In the genomic region with DNA sequence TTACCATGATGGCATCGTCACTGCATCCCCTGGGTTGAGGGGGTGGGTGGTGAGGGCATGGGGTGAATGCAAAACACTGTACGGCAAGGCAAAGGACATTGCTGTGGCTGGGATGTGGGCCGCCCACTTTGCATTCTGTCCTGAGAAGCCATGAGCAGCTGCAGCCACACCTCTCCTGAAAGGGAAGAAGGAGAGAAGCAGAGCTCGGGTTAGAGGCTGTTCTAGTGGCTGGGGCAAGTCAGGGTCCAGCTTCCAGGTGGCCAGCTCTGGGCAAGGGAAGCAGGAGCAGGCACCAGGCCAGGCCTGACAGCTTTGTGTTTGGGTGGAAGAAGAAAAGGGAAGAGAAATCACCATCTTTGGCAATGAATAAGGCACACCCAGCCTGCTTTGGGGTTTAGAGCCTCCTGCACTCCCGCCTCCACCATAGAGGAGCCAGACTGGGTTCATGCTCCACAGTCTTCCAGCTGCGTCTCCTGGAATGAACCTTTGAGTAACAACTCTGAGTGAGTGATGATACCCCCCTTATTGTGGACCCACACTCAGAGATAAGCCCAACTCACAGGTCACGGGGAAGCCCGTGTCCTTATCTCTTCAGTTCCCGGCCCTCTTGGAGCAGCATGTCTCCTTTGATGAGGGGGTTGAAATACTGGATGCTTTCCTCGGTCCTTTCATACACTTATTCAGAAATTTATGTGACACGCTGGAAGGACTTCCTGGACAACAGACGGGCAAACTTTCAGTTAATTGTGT, we compare ENCODE assay signal across 10 cellular contexts.
DNase-seq lines count a peak whose midpoint lies in the region; ATAC-seq and TF ChIP-seq lines count a peak whose summit lies in the region.
"Had no signal": no experiment of that assay in that cellular context is flagged by ENCODE, and none has a peak within 500 bp of the region (broad histone marks: within the 10 kb centered on the region; RNA-seq: fewer than 3 reads in every experiment).

No MANE protein-coding gene starts in this region.

- H3K4me3 Mint-ChIP-seq in CD4-positive, alpha-beta memory T cell, result peak overlapping the region in 5 of 8 donors; percentile 2 to 57 (median 19)
- H3K4me3 Mint-ChIP-seq in nephron, result no peak overlapping the region

- H3K4me1 ChIP-seq in CD4-positive, alpha-beta memory T cell (ENCODE audit: insufficient read depth, low read length), result peaks cover 95% of the 10 kb centered on the region
- H3K4me1 ChIP-seq in duodenal mucosa (ENCODE audit: control insufficient read depth in 1 of 2, insufficient read depth in 2 of 2, low read length in 2 of 2), result peaks cover 42 to 53% of the 10 kb centered on the region in 2 donors

- H3K9me3 Mint-ChIP-seq in CD4-positive, alpha-beta memory T cell, result no peaks in the 10 kb centered on the region
- H3K9me3 Mint-ChIP-seq in nephron, result no peaks in the 10 kb centered on the region

- CTCF ChIA-PET in CD4-positive, alpha-beta memory T cell (lab: Charles Lee; ENCODE audit: partially characterized antibody), result interaction anchor here (0.7 to 1.3 kb wide), 2 partner anchors 61 to 95 kb away, joined by 3 to 4 read pairs; no protein-coding TSS in a partner anchor

- H3K36me3 Mint-ChIP-seq in CD4-positive, alpha-beta memory T cell, result peaks cover 10 to 40% of the 10 kb centered on the region in 2 donors
- H3K36me3 Mint-ChIP-seq in nephron (ENCODE audit: low read depth), result no peaks in the 10 kb centered on the region

- POLR2A ChIA-PET in CD4-positive, alpha-beta memory T cell (lab: Charles Lee; ENCODE audit: partially characterized antibody), result interaction anchor here (1.1 kb wide), 1 partner anchor 44 kb away, joined by 3 read pairs; no protein-coding TSS in a partner anchor

- in situ Hi-C loops in brain microvascular endothelial cell (cut with HindIII; ENCODE audit: low pct_ligation_motif_present, low sequenced_read_pairs), result no loop called here

- TF ChIP-seq POLR2A in NB4 (IDR thresholded peaks at IDR 0.05; ENCODE audit: extremely low read depth, insufficient read length), result no peak

- H3K36me3 ChIP-seq in CD4-positive, alpha-beta memory T cell (ENCODE audit: insufficient read depth, low read length), result peaks cover 11% of the 10 kb centered on the region
- peaks cover 0 to 7% of the 10 kb centered on the region in 2 donors for H3K36me3 ChIP-seq in duodenal mucosa (ENCODE audit: control insufficient read depth in 1 of 2, insufficient read depth in 2 of 2, low read length in 2 of 2)
- H3K36me3 ChIP-seq in brain microvascular endothelial cell (replicated peaks), result no peaks in the 10 kb centered on the region
- H3K36me3 ChIP-seq: HAP-1 had no signal

- DNase-seq in CD4-positive, alpha-beta memory T cell, result no peak
- DNase-seq in NB4 (ENCODE audit: low read depth) (peak; percentile 60), epidermal melanocyte (ENCODE audit: insufficient read length, low spot score) (no peak), brain microvascular endothelial cell (no peak), LoVo (ENCODE audit: low spot score) (no peak)
- DNase-seq: NCI-H1436 had no signal

- no peak overlapping the region for H3K27ac ChIP-seq in CD4-positive, alpha-beta memory T cell (ENCODE audit: low read depth, low read length)
- H3K27ac ChIP-seq in duodenal mucosa (ENCODE audit: low read depth, low read length) (peak overlapping the region; percentile 17), brain microvascular endothelial cell (no peak overlapping the region)

- no peak for ATAC-seq in SK-N-SH treated with all-trans-retinoic acid at 6 μM for 48 hours

- peak overlapping the region in 6 of 7 donors; percentile 7 to 91 (median 78) for H3K27ac Mint-ChIP-seq in CD4-positive, alpha-beta memory T cell
- peak overlapping the region; percentile 42 to 83 (median 81) for H3K27ac Mint-ChIP-seq in nephron

- H3K9ac ChIP-seq in duodenal mucosa (ENCODE audit: low read depth in 1 of 2, low read length in 2 of 2), result no peak overlapping the region

- H3K27me3 Mint-ChIP-seq in CD4-positive, alpha-beta memory T cell, result no peaks in the 10 kb centered on the region
- H3K27me3 Mint-ChIP-seq in nephron (ENCODE audit: low read depth), result no peaks in the 10 kb centered on the region

- intact Hi-C loops in CD4-positive, alpha-beta memory T cell (cut with micrococcal nuclease), result no loop called here

- no peaks in the 10 kb centered on the region for H3K27me3 ChIP-seq in CD4-positive, alpha-beta memory T cell (ENCODE audit: insufficient read depth, low read length)
- H3K27me3 ChIP-seq in duodenal mucosa (ENCODE audit: control insufficient read depth in 1 of 2, insufficient read depth in 2 of 2, low read length in 2 of 2) (no peaks in the 10 kb centered on the region), brain microvascular endothelial cell (replicated peaks) (no peaks in the 10 kb centered on the region)

- TF ChIP-seq CTCF in NB4 (IDR thresholded peaks at IDR 0.05; ENCODE audit: low read depth, low read length) (no peak), nephron (IDR thresholded peaks at IDR 0.05; ENCODE audit: unreplicated experiment in 3 of 3) (no peak), brain microvascular endothelial cell (IDR thresholded peaks at IDR 0.05; ENCODE audit: low read depth, low read length, missing control alignments) (no peak)

- H3K4me1 Mint-ChIP-seq in CD4-positive, alpha-beta memory T cell, result peaks cover 67 to 98% (median 81%) of the 10 kb centered on the region in 4 donors
- H3K4me1 Mint-ChIP-seq in nephron, result peaks cover 44% of the 10 kb centered on the region

- no peak overlapping the region for H3K4me3 ChIP-seq in CD4-positive, alpha-beta memory T cell (ENCODE audit: low read length in 2 of 2)
- peak overlapping the region; percentile 35 for H3K4me3 ChIP-seq in NB4 (ENCODE audit: low read depth, low read length)
- H3K4me3 ChIP-seq in duodenal mucosa (ENCODE audit: low read depth in 1 of 2, low read length in 2 of 2), result no peak overlapping the region
- no peak overlapping the region for H3K4me3 ChIP-seq in brain microvascular endothelial cell (ENCODE audit: low read depth, low read length)
- H3K4me3 ChIP-seq: HAP-1 had no signal

- no peaks in the 10 kb centered on the region for H3K9me3 ChIP-seq in CD4-positive, alpha-beta memory T cell (ENCODE audit: control insufficient read depth in 1 of 2, low read length in 2 of 2)
- H3K9me3 ChIP-seq in duodenal mucosa (ENCODE audit: control insufficient read depth in 1 of 2, low read length in 2 of 2), result no peaks in the 10 kb centered on the region
- H3K9me3 ChIP-seq: HAP-1 had no signal

TF ChIP-seq in SK-N-SH treated with all-trans-retinoic acid at 6 μM for 48 hours, 23 proteins besides CTCF, POLR2A, EP300 and RAD21:
- no peak for TF ChIP-seq OSR1 (CRISPR knock-in tag; IDR thresholded peaks at IDR 0.05)
- TF ChIP-seq, protein P1, sequence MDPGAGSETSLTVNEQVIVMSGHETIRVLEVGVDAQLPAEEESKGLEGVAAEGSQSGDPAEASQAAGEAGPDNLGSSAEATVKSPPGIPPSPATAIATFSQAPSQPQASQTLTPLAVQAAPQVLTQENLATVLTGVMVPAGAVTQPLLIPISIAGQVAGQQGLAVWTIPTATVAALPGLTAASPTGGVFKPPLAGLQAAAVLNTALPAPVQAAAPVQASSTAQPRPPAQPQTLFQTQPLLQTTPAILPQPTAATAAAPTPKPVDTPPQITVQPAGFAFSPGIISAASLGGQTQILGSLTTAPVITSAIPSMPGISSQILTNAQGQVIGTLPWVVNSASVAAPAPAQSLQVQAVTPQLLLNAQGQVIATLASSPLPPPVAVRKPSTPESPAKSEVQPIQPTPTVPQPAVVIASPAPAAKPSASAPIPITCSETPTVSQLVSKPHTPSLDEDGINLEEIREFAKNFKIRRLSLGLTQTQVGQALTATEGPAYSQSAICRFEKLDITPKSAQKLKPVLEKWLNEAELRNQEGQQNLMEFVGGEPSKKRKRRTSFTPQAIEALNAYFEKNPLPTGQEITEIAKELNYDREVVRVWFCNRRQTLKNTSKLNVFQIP (CRISPR knock-in tag; IDR thresholded peaks at IDR 0.05; ENCODE audit: borderline replicate concordance, low read depth), result no peak
- TF ChIP-seq CSDC2 (CRISPR knock-in tag; IDR thresholded peaks at IDR 0.05), result no peak
- no peak for TF ChIP-seq ESRRG (CRISPR knock-in tag; IDR thresholded peaks at IDR 0.05)
- TF ChIP-seq ZNF70 (CRISPR knock-in tag; IDR thresholded peaks at IDR 0.05), result no peak
- TF ChIP-seq, protein P2, sequence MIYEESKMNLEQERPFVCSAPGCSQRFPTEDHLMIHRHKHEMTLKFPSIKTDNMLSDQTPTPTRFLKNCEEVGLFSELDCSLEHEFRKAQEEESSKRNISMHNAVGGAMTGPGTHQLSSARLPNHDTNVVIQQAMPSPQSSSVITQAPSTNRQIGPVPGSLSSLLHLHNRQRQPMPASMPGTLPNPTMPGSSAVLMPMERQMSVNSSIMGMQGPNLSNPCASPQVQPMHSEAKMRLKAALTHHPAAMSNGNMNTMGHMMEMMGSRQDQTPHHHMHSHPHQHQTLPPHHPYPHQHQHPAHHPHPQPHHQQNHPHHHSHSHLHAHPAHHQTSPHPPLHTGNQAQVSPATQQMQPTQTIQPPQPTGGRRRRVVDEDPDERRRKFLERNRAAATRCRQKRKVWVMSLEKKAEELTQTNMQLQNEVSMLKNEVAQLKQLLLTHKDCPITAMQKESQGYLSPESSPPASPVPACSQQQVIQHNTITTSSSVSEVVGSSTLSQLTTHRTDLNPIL (CRISPR knock-in tag; IDR thresholded peaks at IDR 0.05; ENCODE audit: low read depth), result no peak
- no peak for TF ChIP-seq PPARA (CRISPR knock-in tag; IDR thresholded peaks at IDR 0.05; ENCODE audit: borderline replicate concordance)
- no peak for TF ChIP-seq TOX (CRISPR knock-in tag; IDR thresholded peaks at IDR 0.05; ENCODE audit: borderline replicate concordance)
- no peak for TF ChIP-seq ZNF565 (CRISPR knock-in tag; conservative IDR thresholded peaks at IDR 0.05; ENCODE audit: low read depth)
- no peak for TF ChIP-seq BACH2 (CRISPR knock-in tag; IDR thresholded peaks at IDR 0.05; ENCODE audit: borderline replicate concordance)
- no peak for TF ChIP-seq TCF4 (CRISPR knock-in tag; IDR thresholded peaks at IDR 0.05; ENCODE audit: borderline replicate concordance)
- no peak for TF ChIP-seq ZFP30 (CRISPR knock-in tag; IDR thresholded peaks at IDR 0.05)
- TF ChIP-seq, protein P3, sequence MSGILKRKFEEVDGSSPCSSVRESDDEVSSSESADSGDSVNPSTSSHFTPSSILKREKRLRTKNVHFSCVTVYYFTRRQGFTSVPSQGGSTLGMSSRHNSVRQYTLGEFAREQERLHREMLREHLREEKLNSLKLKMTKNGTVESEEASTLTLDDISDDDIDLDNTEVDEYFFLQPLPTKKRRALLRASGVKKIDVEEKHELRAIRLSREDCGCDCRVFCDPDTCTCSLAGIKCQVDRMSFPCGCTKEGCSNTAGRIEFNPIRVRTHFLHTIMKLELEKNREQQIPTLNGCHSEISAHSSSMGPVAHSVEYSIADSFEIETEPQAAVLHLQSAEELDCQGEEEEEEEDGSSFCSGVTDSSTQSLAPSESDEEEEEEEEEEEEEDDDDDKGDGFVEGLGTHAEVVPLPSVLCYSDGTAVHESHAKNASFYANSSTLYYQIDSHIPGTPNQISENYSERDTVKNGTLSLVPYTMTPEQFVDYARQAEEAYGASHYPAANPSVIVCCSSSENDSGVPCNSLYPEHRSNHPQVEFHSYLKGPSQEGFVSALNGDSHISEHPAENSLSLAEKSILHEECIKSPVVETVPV (CRISPR knock-in tag; IDR thresholded peaks at IDR 0.05), result no peak
- no peak for TF ChIP-seq ZFP3 (CRISPR knock-in tag; IDR thresholded peaks at IDR 0.05)
TF ChIP-seq in SK-N-SH treated with all-trans-retinoic acid at 6 μM for 48 hours: peak in this region for 0.

Comparison
In these comparisons a context has a peak if more than half of its experiments do, and no peak if none do; other contexts are left out.
1. H3K4me3 Mint-ChIP-seq: peak in CD4-positive, alpha-beta memory T cell (5 of 8); none in nephron (0 of 3).